In the genomic region with DNA sequence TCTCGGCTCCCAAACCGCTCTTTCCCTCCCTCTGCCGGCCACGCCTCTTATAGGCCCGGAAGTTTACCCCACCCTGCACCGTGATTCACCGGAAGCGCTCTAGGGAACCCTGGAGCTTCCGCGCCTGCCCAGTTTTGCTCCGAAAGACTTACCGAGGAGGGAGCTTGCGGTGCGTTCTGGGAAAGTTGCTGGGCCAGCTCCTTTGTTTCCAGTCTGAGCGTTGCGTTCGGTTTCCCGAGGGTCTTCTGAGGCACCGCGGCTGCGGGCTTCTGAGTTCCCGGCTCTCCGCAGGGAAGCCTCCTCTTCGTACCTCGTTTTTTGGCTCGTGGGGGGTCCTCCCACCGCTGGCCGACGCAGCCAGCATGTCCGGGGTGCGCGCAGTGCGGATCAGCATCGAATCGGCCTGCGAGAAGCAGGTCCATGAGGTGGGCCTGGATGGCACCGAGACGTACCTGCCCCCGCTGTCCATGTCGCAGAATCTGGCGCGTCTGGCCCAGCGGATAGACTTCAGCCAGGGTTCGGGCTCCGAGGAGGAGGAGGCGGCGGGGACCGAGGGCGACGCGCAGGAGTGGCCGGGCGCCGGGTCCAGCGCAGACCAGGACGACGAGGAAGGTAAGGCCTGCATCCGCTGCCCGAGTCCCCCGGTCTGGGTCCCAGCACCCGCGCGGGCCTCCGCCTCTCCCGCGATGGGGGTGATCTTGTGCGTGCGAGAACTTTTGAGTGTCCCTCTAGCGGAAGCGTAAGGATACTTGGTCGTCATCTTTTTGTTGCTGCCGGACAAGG, we compare ENCODE assay signal across 1 cellular context.
TF ChIP-seq lines count a peak whose summit lies in the region.

A gene with protein sequence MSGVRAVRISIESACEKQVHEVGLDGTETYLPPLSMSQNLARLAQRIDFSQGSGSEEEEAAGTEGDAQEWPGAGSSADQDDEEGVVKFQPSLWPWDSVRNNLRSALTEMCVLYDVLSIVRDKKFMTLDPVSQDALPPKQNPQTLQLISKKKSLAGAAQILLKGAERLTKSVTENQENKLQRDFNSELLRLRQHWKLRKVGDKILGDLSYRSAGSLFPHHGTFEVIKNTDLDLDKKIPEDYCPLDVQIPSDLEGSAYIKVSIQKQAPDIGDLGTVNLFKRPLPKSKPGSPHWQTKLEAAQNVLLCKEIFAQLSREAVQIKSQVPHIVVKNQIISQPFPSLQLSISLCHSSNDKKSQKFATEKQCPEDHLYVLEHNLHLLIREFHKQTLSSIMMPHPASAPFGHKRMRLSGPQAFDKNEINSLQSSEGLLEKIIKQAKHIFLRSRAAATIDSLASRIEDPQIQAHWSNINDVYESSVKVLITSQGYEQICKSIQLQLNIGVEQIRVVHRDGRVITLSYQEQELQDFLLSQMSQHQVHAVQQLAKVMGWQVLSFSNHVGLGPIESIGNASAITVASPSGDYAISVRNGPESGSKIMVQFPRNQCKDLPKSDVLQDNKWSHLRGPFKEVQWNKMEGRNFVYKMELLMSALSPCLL (plus strand): TSS at position 131 of the 783 bp plus-strand sequence. CDS start 232 bp downstream, at position 363.

TF ChIP-seq in HEK293, 187 proteins besides CTCF, POLR2A, EP300 and RAD21 (continued from another document and continues in another):
- TF ChIP-seq PATZ1 (tag by site-specific recombination; IDR thresholded peaks at IDR 0.05) (peak; percentile 40; the same call in 1 of the 2 replicates), ZSCAN4 (tag by site-specific recombination; IDR thresholded peaks at IDR 0.05) (no peak), ZNF768 (tag by site-specific recombination; IDR thresholded peaks at IDR 0.05) (no peak), FEZF1 (tag by site-specific recombination; IDR thresholded peaks at IDR 0.05) (no peak), ZBTB49 (tag by site-specific recombination; IDR thresholded peaks at IDR 0.05; ENCODE audit: low read depth) (no peak), ZBTB11 (tag by site-specific recombination; conservative IDR thresholded peaks at IDR 0.05; ENCODE audit: low read depth) (peak; percentile 82), ZNF2 (tag by site-specific recombination; IDR thresholded peaks at IDR 0.05) (peak; percentile 64; the same call in 1 of the 2 replicates), EGR2 (tag by site-specific recombination; IDR thresholded peaks at IDR 0.05; ENCODE audit: low read depth) (no peak), HIC1 (tag by site-specific recombination; IDR thresholded peaks at IDR 0.05) (peak; percentile 40; the same call in 1 of the 2 replicates), ZNF776 (tag by site-specific recombination; IDR thresholded peaks at IDR 0.05; ENCODE audit: borderline replicate concordance) (no peak), ZNF558 (tag by site-specific recombination; IDR thresholded peaks at IDR 0.05) (no peak), ZNF221 (tag by site-specific recombination; IDR thresholded peaks at IDR 0.05; ENCODE audit: borderline replicate concordance) (no peak), ZNF629 (tag by site-specific recombination; IDR thresholded peaks at IDR 0.05) (peak; percentile 78), ZSCAN18 (tag by site-specific recombination; IDR thresholded peaks at IDR 0.05) (no peak), KLF16 (tag by site-specific recombination; IDR thresholded peaks at IDR 0.05) (0 out of 2 replicates have a peak, but pooled peaks have one; percentile 25), SP3 (tag by site-specific recombination; IDR thresholded peaks at IDR 0.05) (peak; percentile 55), ZNF549 (tag by site-specific recombination; IDR thresholded peaks at IDR 0.05) (no peak), ZBTB17 (tag by site-specific recombination; IDR thresholded peaks at IDR 0.05) (peak; percentile 30; the same call in 1 of the 2 replicates), ZNF184 (tag by site-specific recombination; IDR thresholded peaks at IDR 0.05) (no peak), KLF10 (tag by site-specific recombination; IDR thresholded peaks at IDR 0.05) (no peak), ZNF19 (tag by site-specific recombination; IDR thresholded peaks at IDR 0.05; ENCODE audit: low read depth) (no peak), ZBTB48 (tag by site-specific recombination; IDR thresholded peaks at IDR 0.05) (peak; percentile 31; the same call in 1 of the 2 replicates), BCL11B (tag by site-specific recombination; IDR thresholded peaks at IDR 0.05; ENCODE audit: low read depth) (no peak), ZNF623 (tag by site-specific recombination; IDR thresholded peaks at IDR 0.05) (no peak), ZNF473 (tag by site-specific recombination; IDR thresholded peaks at IDR 0.05) (no peak)
- TF ChIP-seq, protein P1, sequence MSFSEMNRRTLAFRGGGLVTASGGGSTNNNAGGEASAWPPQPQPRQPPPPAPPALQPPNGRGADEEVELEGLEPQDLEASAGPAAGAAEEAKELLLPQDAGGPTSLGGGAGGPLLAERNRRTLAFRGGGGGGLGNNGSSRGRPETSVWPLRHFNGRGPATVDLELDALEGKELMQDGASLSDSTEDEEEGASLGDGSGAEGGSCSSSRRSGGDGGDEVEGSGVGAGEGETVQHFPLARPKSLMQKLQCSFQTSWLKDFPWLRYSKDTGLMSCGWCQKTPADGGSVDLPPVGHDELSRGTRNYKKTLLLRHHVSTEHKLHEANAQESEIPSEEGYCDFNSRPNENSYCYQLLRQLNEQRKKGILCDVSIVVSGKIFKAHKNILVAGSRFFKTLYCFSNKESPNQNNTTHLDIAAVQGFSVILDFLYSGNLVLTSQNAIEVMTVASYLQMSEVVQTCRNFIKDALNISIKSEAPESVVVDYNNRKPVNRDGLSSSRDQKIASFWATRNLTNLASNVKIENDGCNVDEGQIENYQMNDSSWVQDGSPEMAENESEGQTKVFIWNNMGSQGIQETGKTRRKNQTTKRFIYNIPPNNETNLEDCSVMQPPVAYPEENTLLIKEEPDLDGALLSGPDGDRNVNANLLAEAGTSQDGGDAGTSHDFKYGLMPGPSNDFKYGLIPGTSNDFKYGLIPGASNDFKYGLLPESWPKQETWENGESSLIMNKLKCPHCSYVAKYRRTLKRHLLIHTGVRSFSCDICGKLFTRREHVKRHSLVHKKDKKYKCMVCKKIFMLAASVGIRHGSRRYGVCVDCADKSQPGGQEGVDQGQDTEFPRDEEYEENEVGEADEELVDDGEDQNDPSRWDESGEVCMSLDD (tag by site-specific recombination; IDR thresholded peaks at IDR 0.05), result no peak
- TF ChIP-seq, protein P2, sequence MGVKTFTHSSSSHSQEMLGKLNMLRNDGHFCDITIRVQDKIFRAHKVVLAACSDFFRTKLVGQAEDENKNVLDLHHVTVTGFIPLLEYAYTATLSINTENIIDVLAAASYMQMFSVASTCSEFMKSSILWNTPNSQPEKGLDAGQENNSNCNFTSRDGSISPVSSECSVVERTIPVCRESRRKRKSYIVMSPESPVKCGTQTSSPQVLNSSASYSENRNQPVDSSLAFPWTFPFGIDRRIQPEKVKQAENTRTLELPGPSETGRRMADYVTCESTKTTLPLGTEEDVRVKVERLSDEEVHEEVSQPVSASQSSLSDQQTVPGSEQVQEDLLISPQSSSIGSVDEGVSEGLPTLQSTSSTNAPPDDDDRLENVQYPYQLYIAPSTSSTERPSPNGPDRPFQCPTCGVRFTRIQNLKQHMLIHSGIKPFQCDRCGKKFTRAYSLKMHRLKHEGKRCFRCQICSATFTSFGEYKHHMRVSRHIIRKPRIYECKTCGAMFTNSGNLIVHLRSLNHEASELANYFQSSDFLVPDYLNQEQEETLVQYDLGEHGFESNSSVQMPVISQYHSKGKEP (tag by site-specific recombination; IDR thresholded peaks at IDR 0.05), result no peak
